In the genomic region with DNA sequence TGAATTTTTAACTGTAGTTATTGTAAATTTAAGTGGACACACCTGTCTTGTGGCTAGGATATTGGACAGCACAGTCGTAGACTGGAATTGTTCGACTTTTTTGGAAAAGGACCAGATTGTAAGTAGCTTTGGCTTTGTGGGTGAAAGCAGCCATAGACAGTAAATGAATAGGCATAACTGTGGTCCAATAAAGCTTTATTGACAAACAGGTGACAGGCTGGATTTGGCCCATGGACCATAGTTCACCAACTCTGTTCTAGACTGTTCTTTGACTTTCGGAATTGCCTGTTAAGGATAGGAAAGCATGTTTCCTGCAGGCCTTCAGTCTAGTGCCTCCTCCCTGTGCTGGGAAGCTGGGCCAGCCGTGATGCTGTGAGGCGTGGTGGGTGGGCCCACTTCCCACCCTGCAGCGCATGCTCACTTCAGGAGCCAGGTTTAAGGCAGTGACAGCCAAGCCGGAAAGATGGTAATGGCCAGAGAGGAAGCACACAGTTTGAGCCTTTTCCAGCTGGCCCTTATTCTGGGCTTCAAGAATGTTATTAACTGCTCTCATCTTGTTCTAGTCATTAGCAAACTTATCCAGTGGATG, we compare ENCODE assay signal across 11 cellular contexts. TPM values are rescaled to one million over a fixed set of nuclear protein-coding genes. Genes with fewer than 3 reads are reported as not detected.
A peak's percentile ranks its signal among the peaks of the same experiment; 100 is the strongest.
DNase-seq lines count a peak whose midpoint lies in the region; ATAC-seq, FAIRE-seq and TF ChIP-seq lines count a peak whose summit lies in the region.
"Had no signal": no experiment of that assay in that cellular context is flagged by ENCODE, and none has a peak within 500 bp of the region (broad histone marks: within the 10 kb centered on the region; RNA-seq: fewer than 3 reads in every experiment).

No MANE protein-coding gene starts in this region.

- H3K9me2 ChIP-seq in MM.1S (replicated peaks; ENCODE audit: insufficient read depth, low read length): no peaks in the 10 kb centered on the region

- intact Hi-C loops in dendritic cell treated with granulocyte-macrophage colony-stimulating factor and Interleukin-4, amounts not matched to agents 40 ng/mL and 50 ng/mL, for 4 days (cut with micrococcal nuclease): no loop called here
- intact Hi-C loops in naive thymus-derived CD4-positive, alpha-beta T cell (cut with micrococcal nuclease): loop anchor here in 1 of 2 donors (5.0 kb wide), 1 partner anchor 1576 kb away; a partner anchor contains a TSS

- no peak for TF ChIP-seq CTCF in A549 (IDR thresholded peaks at IDR 0.05)
- no peak for TF ChIP-seq CTCF in MM.1S (IDR thresholded peaks at IDR 0.05; ENCODE audit: low read length)
- no peak for TF ChIP-seq CTCF in WERI-Rb-1 (IDR thresholded peaks at IDR 0.05; ENCODE audit: low read depth, low read length)

- H3K9ac ChIP-seq in MM.1S (ENCODE audit: low read length): no peak overlapping the region

- peaks cover 57% of the 10 kb centered on the region for H3K4me1 Mint-ChIP-seq in dendritic cell treated with granulocyte-macrophage colony-stimulating factor and Interleukin-4, amounts not matched to agents 40 ng/mL and 50 ng/mL, for 4 days (ENCODE audit: low read depth)
- peaks cover 46 to 87% (median 78%) of the 10 kb centered on the region in 7 donors for H3K4me1 Mint-ChIP-seq in naive thymus-derived CD4-positive, alpha-beta T cell

- H3K27ac ChIP-seq in A549: peak overlapping the region in 1 of 2 experiments; percentile 37; a peak in 1 of 6 replicates
- H3K27ac ChIP-seq in MM.1S (ENCODE audit: low read length): peak overlapping the region; percentile 30; the same call in 1 of the 2 replicates
- peak overlapping the region; percentile 99 for H3K27ac ChIP-seq in naive thymus-derived CD4-positive, alpha-beta T cell (ENCODE audit: low read depth, low read length)
- no peak overlapping the region for H3K27ac ChIP-seq in WERI-Rb-1

- CTCF ChIA-PET in A549 (lab: Yijun Ruan, JAX): interaction anchor here (0.6 to 5.1 kb wide), 9 partner anchors 11 to 315 kb away, joined by 3 to 25 read pairs (median 4); no protein-coding TSS in a partner anchor
- CTCF ChIA-PET in naive thymus-derived CD4-positive, alpha-beta T cell (lab: Charles Lee): interaction anchor here (0.7 to 8.0 kb wide), 4 partner anchors 10 to 42 kb away, joined by 3 to 57 read pairs (median 5); no protein-coding TSS in a partner anchor

- H3K27me3 ChIP-seq in MM.1S (replicated peaks; ENCODE audit: insufficient read depth, low read length): no peaks in the 10 kb centered on the region
- no peaks in the 10 kb centered on the region for H3K27me3 ChIP-seq in naive thymus-derived CD4-positive, alpha-beta T cell (ENCODE audit: control insufficient read depth in 2 of 2, insufficient read depth in 2 of 2, low read length in 2 of 2)
- no peaks in the 10 kb centered on the region for H3K27me3 ChIP-seq in WERI-Rb-1 (ENCODE audit: insufficient read depth, low read depth, severe bottlenecking)

- no peak for FAIRE-seq in A549 (lab: Jason Lieb, UNC)
- FAIRE-seq: GM12892 had no signal

- no peak for ATAC-seq in A549
- no peak for ATAC-seq in naive thymus-derived CD4-positive, alpha-beta T cell
- no peak for ATAC-seq in HG03025 (IDR thresholded peaks at IDR 0.05; ENCODE audit: low FRiP score, unreplicated experiment)
- no peak for ATAC-seq in GM18870 (IDR thresholded peaks at IDR 0.05; ENCODE audit: unreplicated experiment)
- no peak for ATAC-seq in HG02623 (IDR thresholded peaks at IDR 0.05; ENCODE audit: unreplicated experiment)

- H3K9me3 Mint-ChIP-seq in dendritic cell treated with granulocyte-macrophage colony-stimulating factor and Interleukin-4, amounts not matched to agents 40 ng/mL and 50 ng/mL, for 4 days: no peaks in the 10 kb centered on the region
- peaks cover 0 to 5% (median 0%) of the 10 kb centered on the region in 11 donors for H3K9me3 Mint-ChIP-seq in naive thymus-derived CD4-positive, alpha-beta T cell

- H2AFZ ChIP-seq in MM.1S (ENCODE audit: low read length): no peak overlapping the region

- peak overlapping the region; percentile 41 for H3K27ac Mint-ChIP-seq in dendritic cell treated with granulocyte-macrophage colony-stimulating factor and Interleukin-4, amounts not matched to agents 40 ng/mL and 50 ng/mL, for 4 days
- H3K27ac Mint-ChIP-seq in naive thymus-derived CD4-positive, alpha-beta T cell: peak overlapping the region; percentile 68 to 100 (median 97)

- peaks cover 65% of the 10 kb centered on the region for H3K36me3 Mint-ChIP-seq in dendritic cell treated with granulocyte-macrophage colony-stimulating factor and Interleukin-4, amounts not matched to agents 40 ng/mL and 50 ng/mL, for 4 days (ENCODE audit: low read depth)
- H3K36me3 Mint-ChIP-seq in naive thymus-derived CD4-positive, alpha-beta T cell: peaks cover 7 to 54% (median 23%) of the 10 kb centered on the region in 5 donors

- peaks cover 5% of the 10 kb centered on the region for H3F3A ChIP-seq in MM.1S (ENCODE audit: insufficient read depth, low read length)

- peaks cover 77% of the 10 kb centered on the region for H3K79me2 ChIP-seq in MM.1S (ENCODE audit: low read length)

- peak overlapping the region; percentile 24; the same call in 1 of the 3 replicates for H3K4me2 ChIP-seq in A549
- peak overlapping the region; percentile 37 for H3K4me2 ChIP-seq in MM.1S (ENCODE audit: low read depth, low read length)

- H3K4me3 Mint-ChIP-seq in dendritic cell treated with granulocyte-macrophage colony-stimulating factor and Interleukin-4, amounts not matched to agents 40 ng/mL and 50 ng/mL, for 4 days: no peak overlapping the region
- H3K4me3 Mint-ChIP-seq in naive thymus-derived CD4-positive, alpha-beta T cell: peak overlapping the region; percentile 82 to 98 (median 95)

- no peak overlapping the region for H3K4me3 ChIP-seq in A549
- no peak overlapping the region for H3K4me3 ChIP-seq in MM.1S (ENCODE audit: low read length)
- H3K4me3 ChIP-seq in naive thymus-derived CD4-positive, alpha-beta T cell (ENCODE audit: low read length): peak overlapping the region; percentile 92
- no peak overlapping the region for H3K4me3 ChIP-seq in WERI-Rb-1 (ENCODE audit: low read depth, low read length)

- WGBS in A549 (ENCODE audit: missing lambda C conversion rate): 96% methylated on average over 7 of the region's 7 CpGs

- H4K20me1 ChIP-seq in MM.1S (ENCODE audit: insufficient read depth, low read length): no peaks in the 10 kb centered on the region

- TF ChIP-seq RAD21 in A549 (conservative IDR thresholded peaks at IDR 0.05 in 1 of 2, IDR thresholded peaks at IDR 0.05 in 1 of 2): no peak

- H3K36me3 ChIP-seq in MM.1S (replicated peaks; ENCODE audit: insufficient read depth, low read length): no peaks in the 10 kb centered on the region
- H3K36me3 ChIP-seq in naive thymus-derived CD4-positive, alpha-beta T cell (ENCODE audit: control insufficient read depth in 2 of 3, insufficient read depth in 3 of 3, low read length in 3 of 3): peaks cover 0 to 9% (median 0%) of the 10 kb centered on the region in 3 experiments
- peaks cover 27% of the 10 kb centered on the region for H3K36me3 ChIP-seq in WERI-Rb-1

- H3K4me1 ChIP-seq in A549: peaks cover 45% of the 10 kb centered on the region
- H3K4me1 ChIP-seq in MM.1S (ENCODE audit: low read length): peaks cover 23% of the 10 kb centered on the region
- H3K4me1 ChIP-seq in naive thymus-derived CD4-positive, alpha-beta T cell (ENCODE audit: control insufficient read depth in 2 of 2, insufficient read depth in 2 of 2, low read length in 2 of 2): peaks cover 65 to 68% of the 10 kb centered on the region in 2 donors

- POLR2A ChIA-PET in A549 (lab: Yijun Ruan, JAX): no interaction called here
- POLR2A ChIA-PET in naive thymus-derived CD4-positive, alpha-beta T cell (lab: Charles Lee): interaction anchor here (0.6 to 13.5 kb wide), 15 partner anchors 6 to 1747 kb away, joined by 3 to 426 read pairs (median 5); no protein-coding TSS in a partner anchor

- no peak for DNase-seq in A549 (ENCODE audit: low read depth in 1 of 2, low spot score in 1 of 2)
- DNase-seq in MM.1S: no peak
- no peak for DNase-seq in naive thymus-derived CD4-positive, alpha-beta T cell
- DNase-seq in WERI-Rb-1: no peak
- DNase-seq: C1 segment of cervical spinal cord, NCI-H1105 treated with DMSO at 0.1 percent for 48 hours had no signal

- TF ChIP-seq POLR2A in A549 (IDR thresholded peaks at IDR 0.05; ENCODE audit: low read length): no peak

- TF ChIP-seq EP300 in A549 (IDR thresholded peaks at IDR 0.05): no peak

- no peaks in the 10 kb centered on the region for H3K9me3 ChIP-seq in A549
- no peaks in the 10 kb centered on the region for H3K9me3 ChIP-seq in MM.1S (replicated peaks; ENCODE audit: insufficient read depth, low read length)
- no peaks in the 10 kb centered on the region for H3K9me3 ChIP-seq in naive thymus-derived CD4-positive, alpha-beta T cell (ENCODE audit: control insufficient read depth in 2 of 3, low read length in 3 of 3)
- no peaks in the 10 kb centered on the region for H3K9me3 ChIP-seq in WERI-Rb-1 (ENCODE audit: severe bottlenecking)

- no peaks in the 10 kb centered on the region for H3K27me3 Mint-ChIP-seq in dendritic cell treated with granulocyte-macrophage colony-stimulating factor and Interleukin-4, amounts not matched to agents 40 ng/mL and 50 ng/mL, for 4 days
- no peaks in the 10 kb centered on the region for H3K27me3 Mint-ChIP-seq in naive thymus-derived CD4-positive, alpha-beta T cell

TF ChIP-seq in A549, 52 proteins besides CTCF, POLR2A, EP300 and RAD21 (continues in another document):
- TF ChIP-seq FOSB (CRISPR knock-in tag; IDR thresholded peaks at IDR 0.05) (no peak), ZSCAN20 (CRISPR knock-in tag; IDR thresholded peaks at IDR 0.05) (no peak), JUN (IDR thresholded peaks at IDR 0.05) (no peak), ZNF302 (CRISPR knock-in tag; IDR thresholded peaks at IDR 0.05) (no peak), HEYL (CRISPR knock-in tag; IDR thresholded peaks at IDR 0.05) (no peak), ZFP36 (IDR thresholded peaks at IDR 0.05; ENCODE audit: borderline replicate concordance, partially characterized antibody) (no peak), ESRRA (IDR thresholded peaks at IDR 0.05; ENCODE audit: borderline replicate concordance, low read length) (no peak)
- TF ChIP-seq, protein P1, sequence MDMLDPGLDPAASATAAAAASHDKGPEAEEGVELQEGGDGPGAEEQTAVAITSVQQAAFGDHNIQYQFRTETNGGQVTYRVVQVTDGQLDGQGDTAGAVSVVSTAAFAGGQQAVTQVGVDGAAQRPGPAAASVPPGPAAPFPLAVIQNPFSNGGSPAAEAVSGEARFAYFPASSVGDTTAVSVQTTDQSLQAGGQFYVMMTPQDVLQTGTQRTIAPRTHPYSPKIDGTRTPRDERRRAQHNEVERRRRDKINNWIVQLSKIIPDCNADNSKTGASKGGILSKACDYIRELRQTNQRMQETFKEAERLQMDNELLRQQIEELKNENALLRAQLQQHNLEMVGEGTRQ (IDR thresholded peaks at IDR 0.05): no peak

RNA-seq across cellular contexts. Expression of a gene that starts 51.8 kb away (rescaled TPM):
- 133 and 150 TPM in 2 replicates for polyA plus RNA-seq in A549 (2011; rRNA removed)
- 38.6 and 39.4 TPM in 2 replicates for polyA plus RNA-seq in A549 (2012; cell fraction: cytosol; rRNA removed)
- 30.7 and 45.7 TPM in 2 replicates for polyA plus RNA-seq in A549 (2012; cell fraction: nucleus; rRNA removed)
- 73.7 to 75.3 TPM (median 74.8 TPM) in 3 replicates for polyA plus RNA-seq in A549 (2017; fragmentation: RNase III; extraction: RNeasy Plus Mini Kit Qiagen cat#74134 plus additional on column Dnase treatment)
- 85.5 and 89.5 TPM in 2 replicates for polyA minus RNA-seq in A549 (2011; rRNA and poly(A)+ RNA removed)
- total RNA-seq in naive thymus-derived CD4-positive, alpha-beta T cell: 100 to 1,000 TPM; 266 to 449 (median 405) TPM
- polyA plus RNA-seq in naive thymus-derived CD4-positive, alpha-beta T cell: 100 to 1,000 TPM; 155 to 181 TPM
